24 cellular contexts compared by ENCODE assay signal in genomic region chr9:137977572-137978261, GRCh38.
DNase-seq lines count a peak whose midpoint lies in the region; ATAC-seq, FAIRE-seq and TF ChIP-seq lines count a peak whose summit lies in the region.
"Had no signal": no experiment of that assay in that cellular context is flagged by ENCODE, and none has a peak within 500 bp of the region (broad histone marks: within the 10 kb centered on the region; RNA-seq: fewer than 3 reads in every experiment).

No MANE protein-coding gene starts in this region.

- DNase-seq in activated naive CD4-positive, alpha-beta T cell treated with anti-CD3 and anti-CD28 coated beads, Interleukin-2, amount 10 ng/mL, durations not matched to agents 7 days and 5 days: peak; percentile 17
- no peak for DNase-seq in activated naive CD4-positive, alpha-beta T cell (lab: John Stamatoyannopoulos, UW)
- no peak for DNase-seq in effector memory CD8-positive, alpha-beta T cell
- no peak for DNase-seq in neural crest cell (ENCODE audit: low read depth, low spot score)
- DNase-seq in stomach: peak; percentile 16
- DNase-seq in pancreas: no peak
- DNase-seq: 8988T; CD4-positive, alpha-beta memory T cell; DMS153; Karpas-422; MV-4-11; NCI-H1105 treated with DMSO at 0.1 percent for 48 hours; NCI-H2081; NCI-H2171 treated with DMSO at 0.1 percent for 48 hours; NCI-H446; NCI-H526; OCI-M1 had no signal

- TF ChIP-seq POLR2A in stomach (IDR thresholded peaks at IDR 0.05): no peak

- 68 to 92% (median 84%) methylated on average over 4 to 8 of the region's 8 CpGs for WGBS in stomach, 5 donors
- 64 to 77% methylated on average over 8 of the region's 8 CpGs for WGBS in pancreas, 2 donors

- intact Hi-C loops in stomach (cut with DNase I; ENCODE audit: low total_unique reads) (no loop called here), pancreas (cut with DNase I) (no loop called here)

- no peaks in the 10 kb centered on the region for H3K9me3 Mint-ChIP-seq in activated naive CD4-positive, alpha-beta T cell treated with anti-CD3 and anti-CD28 coated beads, Interleukin-2, amount 10 ng/mL, durations not matched to agents 7 days and 5 days
- no peaks in the 10 kb centered on the region for H3K9me3 Mint-ChIP-seq in effector memory CD8-positive, alpha-beta T cell
- no peaks in the 10 kb centered on the region for H3K9me3 Mint-ChIP-seq in neural crest cell
- H3K9me3 Mint-ChIP-seq: CD4-positive, alpha-beta memory T cell; IgD-negative memory B cell had no signal

- no peak for TF ChIP-seq CTCF in neural crest cell (conservative IDR thresholded peaks at IDR 0.05)
- no peak for TF ChIP-seq CTCF in stomach (IDR thresholded peaks at IDR 0.05)
- no peak for TF ChIP-seq CTCF in pancreas (IDR thresholded peaks at IDR 0.05)

- no peaks in the 10 kb centered on the region for H3K36me3 ChIP-seq in stomach
- H3K36me3 ChIP-seq in pancreas: no peaks in the 10 kb centered on the region
- H3K36me3 ChIP-seq: BLaER1 treated with 17β-estradiol and CSF1 and Interleukin-3, amounts not matched to agents 10 nM and 100 nM had no signal

- no peak for ATAC-seq in effector memory CD8-positive, alpha-beta T cell (replicated peaks)
- ATAC-seq in pancreas (no peak), GM18858 (IDR thresholded peaks at IDR 0.05; ENCODE audit: unreplicated experiment) (no peak)

- H3K4me3 ChIP-seq in stomach (no peak overlapping the region), pancreas (no peak overlapping the region)
- H3K4me3 ChIP-seq: BLaER1 treated with 17β-estradiol and CSF1 and Interleukin-3, amounts not matched to agents 10 nM and 100 nM had no signal

- H3K27me3 Mint-ChIP-seq in activated naive CD4-positive, alpha-beta T cell treated with anti-CD3 and anti-CD28 coated beads, Interleukin-2, amount 10 ng/mL, durations not matched to agents 7 days and 5 days: peaks cover 3% of the 10 kb centered on the region
- H3K27me3 Mint-ChIP-seq in effector memory CD8-positive, alpha-beta T cell: peaks cover 13 to 32% of the 10 kb centered on the region in 2 donors
- H3K27me3 Mint-ChIP-seq in neural crest cell (ENCODE audit: low read depth): no peaks in the 10 kb centered on the region

- no peaks in the 10 kb centered on the region for H3K4me1 Mint-ChIP-seq in activated naive CD4-positive, alpha-beta T cell treated with anti-CD3 and anti-CD28 coated beads, Interleukin-2, amount 10 ng/mL, durations not matched to agents 7 days and 5 days
- H3K4me1 Mint-ChIP-seq in effector memory CD8-positive, alpha-beta T cell (ENCODE audit: low read depth in 2 of 2): no peaks in the 10 kb centered on the region
- H3K4me1 Mint-ChIP-seq in neural crest cell: no peaks in the 10 kb centered on the region
- H3K4me1 Mint-ChIP-seq: CD4-positive, alpha-beta memory T cell; IgD-negative memory B cell had no signal

- H3K4me3 Mint-ChIP-seq in activated naive CD4-positive, alpha-beta T cell treated with anti-CD3 and anti-CD28 coated beads, Interleukin-2, amount 10 ng/mL, durations not matched to agents 7 days and 5 days: no peak overlapping the region
- no peak overlapping the region for H3K4me3 Mint-ChIP-seq in effector memory CD8-positive, alpha-beta T cell
- H3K4me3 Mint-ChIP-seq in neural crest cell: no peak overlapping the region
- H3K4me3 Mint-ChIP-seq: CD4-positive, alpha-beta memory T cell; IgD-negative memory B cell had no signal

- H3K27ac ChIP-seq in stomach (no peak overlapping the region), pancreas (no peak overlapping the region)
- H3K27ac ChIP-seq: BLaER1 treated with 17β-estradiol and CSF1 and Interleukin-3, amounts not matched to agents 10 nM and 100 nM had no signal

- H3K9me3 ChIP-seq in stomach (no peaks in the 10 kb centered on the region), pancreas (no peaks in the 10 kb centered on the region)
- H3K9me3 ChIP-seq: BLaER1 treated with 17β-estradiol and CSF1 and Interleukin-3, amounts not matched to agents 10 nM and 100 nM had no signal

- H3K27me3 ChIP-seq in stomach: peaks cover 0 to 2% (median 0%) of the 10 kb centered on the region in 3 donors
- H3K27me3 ChIP-seq in pancreas: no peaks in the 10 kb centered on the region
- H3K27me3 ChIP-seq: BLaER1 treated with 17β-estradiol and CSF1 and Interleukin-3, amounts not matched to agents 10 nM and 100 nM had no signal

- no peak for TF ChIP-seq EP300 in stomach (IDR thresholded peaks at IDR 0.05)

- CTCF ChIA-PET in activated naive CD4-positive, alpha-beta T cell treated with anti-CD3 and anti-CD28 coated beads, Interleukin-2, amount 10 ng/mL, durations not matched to agents 7 days and 5 days (lab: Charles Lee): no interaction called here

- H3K27ac Mint-ChIP-seq in activated naive CD4-positive, alpha-beta T cell treated with anti-CD3 and anti-CD28 coated beads, Interleukin-2, amount 10 ng/mL, durations not matched to agents 7 days and 5 days: no peak overlapping the region
- H3K27ac Mint-ChIP-seq in effector memory CD8-positive, alpha-beta T cell: peak overlapping the region; percentile 60 to 85
- peak overlapping the region; percentile 89 for H3K27ac Mint-ChIP-seq in neural crest cell (ENCODE audit: unreplicated experiment)
- H3K27ac Mint-ChIP-seq: IgD-negative memory B cell had no signal

- H3K4me1 ChIP-seq in stomach: no peaks in the 10 kb centered on the region
- H3K4me1 ChIP-seq in pancreas: no peaks in the 10 kb centered on the region
- H3K4me1 ChIP-seq: BLaER1 treated with 17β-estradiol and CSF1 and Interleukin-3, amounts not matched to agents 10 nM and 100 nM had no signal

- no peaks in the 10 kb centered on the region for H3K36me3 Mint-ChIP-seq in activated naive CD4-positive, alpha-beta T cell treated with anti-CD3 and anti-CD28 coated beads, Interleukin-2, amount 10 ng/mL, durations not matched to agents 7 days and 5 days
- no peaks in the 10 kb centered on the region for H3K36me3 Mint-ChIP-seq in effector memory CD8-positive, alpha-beta T cell (ENCODE audit: insufficient read depth)
- no peaks in the 10 kb centered on the region for H3K36me3 Mint-ChIP-seq in neural crest cell (ENCODE audit: low read depth)
- H3K36me3 Mint-ChIP-seq: CD4-positive, alpha-beta memory T cell; IgD-negative memory B cell had no signal

- FAIRE-seq in pancreas (lab: Jason Lieb, UNC): no peak
- FAIRE-seq: GM12891, GM19239, H54, RCC 7860 had no signal

Comparison
In these comparisons a context has a peak if more than half of its experiments do, and no peak if none do; other contexts are left out.
1. DNase-seq: peak in activated naive CD4-positive, alpha-beta T cell treated with anti-CD3 and anti-CD28 coated beads, Interleukin-2, amount 10 ng/mL, durations not matched to agents 7 days and 5 days (single experiment) and stomach (single experiment); none in activated naive CD4-positive, alpha-beta T cell (0 of 4), effector memory CD8-positive, alpha-beta T cell (0 of 3), neural crest cell (single experiment) and pancreas (0 of 6).